Comparison of ENCODE assay signal across 21 cellular contexts in genomic region chr7:157811946-157812345, GRCh38.
DNase-seq lines count a peak whose midpoint lies in the region; ATAC-seq and TF ChIP-seq lines count a peak whose summit lies in the region.
"Had no signal": no experiment of that assay in that cellular context is flagged by ENCODE, and none has a peak within 500 bp of the region (broad histone marks: within the 10 kb centered on the region; RNA-seq: fewer than 3 reads in every experiment).

No MANE protein-coding gene starts in this region.

- H3K4me3 Mint-ChIP-seq in neural crest cell: no peak overlapping the region
- H3K4me3 Mint-ChIP-seq: B cell; CD4-positive, CD25-positive, alpha-beta regulatory T cell; CD8-positive, alpha-beta memory T cell; HFFc6 had no signal

- peak overlapping the region; percentile 88 for H3K27ac Mint-ChIP-seq in neural crest cell (ENCODE audit: unreplicated experiment)
- H3K27ac Mint-ChIP-seq: B cell; CD4-positive, CD25-positive, alpha-beta regulatory T cell; CD8-positive, alpha-beta memory T cell; HFFc6 had no signal

- no peaks in the 10 kb centered on the region for H3K36me3 ChIP-seq in heart right ventricle
- no peaks in the 10 kb centered on the region for H3K36me3 ChIP-seq in upper lobe of right lung
- H3K36me3 ChIP-seq in breast epithelium: no peaks in the 10 kb centered on the region
- H3K36me3 ChIP-seq: BLaER1 treated with 17β-estradiol and CSF1 and Interleukin-3, amounts not matched to agents 10 nM and 100 nM had no signal

- H3K27ac ChIP-seq in heart right ventricle: no peak overlapping the region
- no peak overlapping the region for H3K27ac ChIP-seq in upper lobe of right lung
- H3K27ac ChIP-seq in breast epithelium: no peak overlapping the region
- H3K27ac ChIP-seq: BLaER1 treated with 17β-estradiol and CSF1 and Interleukin-3, amounts not matched to agents 10 nM and 100 nM; HL-60 had no signal

- peaks cover 6% of the 10 kb centered on the region for H3K9me3 Mint-ChIP-seq in neural crest cell

- H3K4me1 ChIP-seq in heart right ventricle (no peaks in the 10 kb centered on the region), upper lobe of right lung (no peaks in the 10 kb centered on the region), breast epithelium (no peaks in the 10 kb centered on the region)
- H3K4me1 ChIP-seq: BLaER1 treated with 17β-estradiol and CSF1 and Interleukin-3, amounts not matched to agents 10 nM and 100 nM had no signal

- peaks cover 10% of the 10 kb centered on the region for H3K36me3 Mint-ChIP-seq in neural crest cell (ENCODE audit: low read depth)
- H3K36me3 Mint-ChIP-seq: CD8-positive, alpha-beta memory T cell had no signal

- DNase-seq in left ventricle myocardium superior (peak; percentile 3), heart right ventricle (no peak), neural crest cell (ENCODE audit: low read depth, low spot score) (no peak), upper lobe of right lung (peak; percentile 53), breast epithelium (ENCODE audit: low spot score in 2 of 2) (no peak), NCI-H146 (lab: John Stamatoyannopoulos, UW) (no peak)
- DNase-seq: CD4-positive, CD25-positive, alpha-beta regulatory T cell; CD8-positive, alpha-beta memory T cell; COR-L47; DMS 273 treated with DMSO at 0.1 percent for 48 hours; DMS53; DND-41; EL; GOT3; H7; HFFc6 had no signal

- H3K4me1 Mint-ChIP-seq in neural crest cell: peaks cover 34% of the 10 kb centered on the region
- H3K4me1 Mint-ChIP-seq: B cell; CD4-positive, CD25-positive, alpha-beta regulatory T cell; CD8-positive, alpha-beta memory T cell had no signal

- TF ChIP-seq CTCF in heart right ventricle (IDR thresholded peaks at IDR 0.05) (no peak), neural crest cell (conservative IDR thresholded peaks at IDR 0.05) (no peak), upper lobe of right lung (IDR thresholded peaks at IDR 0.05) (no peak), breast epithelium (IDR thresholded peaks at IDR 0.05) (no peak)

- no peak overlapping the region for H3K4me3 ChIP-seq in heart right ventricle
- H3K4me3 ChIP-seq in upper lobe of right lung: no peak overlapping the region
- no peak overlapping the region for H3K4me3 ChIP-seq in breast epithelium
- H3K4me3 ChIP-seq: BLaER1 treated with 17β-estradiol and CSF1 and Interleukin-3, amounts not matched to agents 10 nM and 100 nM; GM12878 had no signal

- H3K9me3 ChIP-seq in heart right ventricle: peaks cover 0 to 14% (median 0%) of the 10 kb centered on the region in 11 donors
- H3K9me3 ChIP-seq in upper lobe of right lung: no peaks in the 10 kb centered on the region
- H3K9me3 ChIP-seq in breast epithelium: peaks cover 19 to 55% of the 10 kb centered on the region in 2 donors

- H3K27me3 ChIP-seq in heart right ventricle (peaks cover 0 to 4% (median 0%) of the 10 kb centered on the region in 7 donors), upper lobe of right lung (no peaks in the 10 kb centered on the region), breast epithelium (peaks cover 0 to 1% of the 10 kb centered on the region in 2 donors)
- H3K27me3 ChIP-seq: BLaER1 treated with 17β-estradiol and CSF1 and Interleukin-3, amounts not matched to agents 10 nM and 100 nM had no signal

- no peaks in the 10 kb centered on the region for H3K27me3 Mint-ChIP-seq in neural crest cell (ENCODE audit: low read depth)
- H3K27me3 Mint-ChIP-seq: B cell; CD4-positive, CD25-positive, alpha-beta regulatory T cell had no signal

- ATAC-seq in left ventricle myocardium superior (no peak), heart right ventricle (no peak), upper lobe of right lung (no peak)
- ATAC-seq: GM12878, HCT116 had no signal

- intact Hi-C loops in left ventricle myocardium superior (cut with micrococcal nuclease): no loop called here
- intact Hi-C loops in heart right ventricle (cut with DNase I): no loop called here
- intact Hi-C loops in upper lobe of right lung (cut with DNase I): no loop called here
- intact Hi-C loops in breast epithelium (cut with DNase I; ENCODE audit: low total_unique reads): no loop called here

- no peak for TF ChIP-seq POLR2A in breast epithelium (IDR thresholded peaks at IDR 0.05)

- WGBS in heart right ventricle, 2 donors: 86 to 87% methylated on average over 16 of the region's 16 CpGs

Comparison
In these comparisons a context has a peak if more than half of its experiments do, and no peak if none do; other contexts are left out.
1. DNase-seq: peak in left ventricle myocardium superior (single experiment) and upper lobe of right lung (single experiment); none in heart right ventricle (0 of 2), neural crest cell (single experiment), breast epithelium (0 of 2) and NCI-H146 (single experiment).